34 cellular contexts compared by ENCODE assay signal in genomic region chr1:228760962-228761361, GRCh38.
"Had no signal": no experiment of that assay in that cellular context is flagged by ENCODE, and none has a peak within 500 bp of the region (broad histone marks: within the 10 kb centered on the region; RNA-seq: fewer than 3 reads in every experiment).

No MANE protein-coding gene starts in this region.

- FAIRE-seq: astrocyte, bronchial epithelial cell had no signal

- DNase-seq: activated effector memory CD4-positive, alpha-beta T cell treated with anti-CD3 and anti-CD28 coated beads, Interleukin-2, amount 50 U/mL, for 16 hours; activated effector memory CD4-positive, alpha-beta T cell treated with Interleukin-2 at 50 U/mL for 16 hours; activated gamma-delta T cell; activated gamma-delta T cell treated with Interleukin-2 at 50 U/mL for 16 hours; activated naive CD4-positive, alpha-beta T cell; activated naive CD4-positive, alpha-beta T cell treated with anti-CD3 and anti-CD28 coated beads for 36 hours; activated naive CD4-positive, alpha-beta T cell treated with anti-CD3 and anti-CD28 coated beads, Interleukin-2, amount 10 ng/mL, durations not matched to agents 7 days and 5 days; activated naive CD4-positive, alpha-beta T cell treated with anti-CD3 and anti-CD28 coated beads, Interleukin-2, amount 50 U/mL, for 16 hours; activated naive CD4-positive, alpha-beta T cell treated with Interleukin-2 at 50 U/mL for 16 hours; activated naive CD8-positive, alpha-beta T cell treated with anti-CD3 and anti-CD28 coated beads for 36 hours; activated naive CD8-positive, alpha-beta T cell treated with anti-CD3 and anti-CD28 coated beads, Interleukin-2, amount 10 ng/mL, durations not matched to agents 7 days and 5 days; activated naive CD8-positive, alpha-beta T cell treated with anti-CD3 and anti-CD28 coated beads, Interleukin-2, amount 50 U/mL, for 24 hours; activated T-cell treated with anti-CD3 and anti-CD28 coated beads, Interleukin-2, amount 50 U/mL, for 1 hour; activated T-cell treated with anti-CD3 and anti-CD28 coated beads, Interleukin-2, amount 50 U/mL, for 24 hours; activated T-cell treated with anti-CD3 and anti-CD28 coated beads, Interleukin-2, amount 50 U/mL, for 4 hours; activated T-cell treated with anti-CD3 and anti-CD28 coated beads, Interleukin-2, amount 50 U/mL, for 48 hours; activated T-cell treated with anti-CD3 and anti-CD28 coated beads, Interleukin-2, amount 50 U/mL, for 72 hours; adrenal gland; amniotic stem cell; amygdala; anterior cingulate cortex; aorta; body of pancreas; brain microvascular endothelial cell; caudate nucleus; central memory CD4-positive, alpha-beta T cell; cerebellar nuclear complex had no signal

- H3K4me1 ChIP-seq: adrenal gland, ascending aorta, breast epithelium had no signal

- H3K36me3 ChIP-seq: adrenal gland, ascending aorta, brain microvascular endothelial cell, breast epithelium, cardiac muscle cell had no signal

- H3K27ac ChIP-seq: adrenal gland, ascending aorta, body of pancreas, brain microvascular endothelial cell, breast epithelium, cardiac muscle cell had no signal

- H3K4me3 ChIP-seq: adrenal gland, ascending aorta, body of pancreas, breast epithelium, cardiac muscle cell had no signal

- H3K9me3 ChIP-seq: adrenal gland, ascending aorta, body of pancreas, breast epithelium had no signal

- H3K27me3 ChIP-seq: adrenal gland, ascending aorta, body of pancreas, breast epithelium had no signal

- ATAC-seq: activated naive CD4-positive, alpha-beta T cell treated with anti-CD3 and anti-CD28 coated beads, Interleukin-2, amount 50 U/mL, for 72 hours; activated naive CD8-positive, alpha-beta T cell treated with anti-CD3 and anti-CD28 coated beads, Interleukin-2, amount 50 U/mL, for 24 hours; activated T-cell treated with anti-CD3 and anti-CD28 coated beads, Interleukin-2, amount 50 U/mL, for 4 hours; activated T-cell treated with anti-CD3 and anti-CD28 coated beads, Interleukin-2, amount 50 U/mL, for 72 hours; activated T-helper 17 cell treated with anti-CD3 and anti-CD28 coated beads, Interleukin-2, amount 50 U/mL, for 72 hours; body of pancreas had no signal
